29 cellular contexts compared by ENCODE assay signal in the genomic region with DNA sequence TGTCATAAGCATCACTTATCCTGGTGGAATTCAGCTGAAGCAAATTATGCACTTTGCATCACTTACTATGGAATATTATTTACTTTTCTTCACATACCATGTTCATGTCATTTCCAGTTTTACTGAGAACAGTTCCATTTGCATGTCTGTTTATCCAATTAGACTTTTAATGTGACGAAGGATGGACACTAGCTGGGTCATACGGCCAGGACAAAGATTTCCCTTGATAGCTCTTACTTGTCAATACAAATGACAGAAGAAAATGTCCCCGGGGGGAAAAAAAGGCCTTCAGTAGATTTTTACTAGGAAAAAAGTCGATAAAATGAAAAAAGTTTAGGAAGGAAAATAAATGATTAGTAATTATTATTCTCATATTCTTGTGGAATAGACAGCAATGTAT.
"Had no signal": no experiment of that assay in that cellular context is flagged by ENCODE, and none has a peak within 500 bp of the region (broad histone marks: within the 10 kb centered on the region; RNA-seq: fewer than 3 reads in every experiment).

No MANE protein-coding gene starts in this region.

- H3K27me3 ChIP-seq: ascending aorta had no signal

- ATAC-seq: activated CD4-positive, alpha-beta T cell treated with anti-CD3 and anti-CD28 coated beads for 36 hours; activated CD4-positive, CD25-positive, alpha-beta regulatory T cell treated with anti-CD3 and anti-CD28 coated beads, Interleukin-2, amount 50 U/mL, for 24 hours; activated naive CD8-positive, alpha-beta T cell treated with anti-CD3 and anti-CD28 coated beads, Interleukin-2, amount 50 U/mL, for 24 hours; K562; Panc1; WTC11 had no signal

- H3K9me3 Mint-ChIP-seq: activated CD4-positive, alpha-beta memory T cell treated with anti-CD3 and anti-CD28 coated beads for 36 hours had no signal

- H3K4me1 ChIP-seq: ascending aorta, SJCRH30 had no signal

- H3K9me3 ChIP-seq: ascending aorta had no signal

- H3K4me1 Mint-ChIP-seq: activated naive CD4-positive, alpha-beta T cell treated with anti-CD3 and anti-CD28 coated beads, Interleukin-2, amount 10 ng/mL, durations not matched to agents 7 days and 5 days had no signal

- H3K27ac ChIP-seq: ascending aorta, SJCRH30, SK-N-MC had no signal

- H3K4me3 ChIP-seq: ascending aorta, K562, SJCRH30, SK-N-MC had no signal

- H3K36me3 ChIP-seq: ascending aorta, SJCRH30 had no signal

- DNase-seq: activated CD4-positive, alpha-beta memory T cell treated with anti-CD3 and anti-CD28 coated beads for 36 hours; activated CD4-positive, alpha-beta T cell treated with anti-CD3 and anti-CD28 coated beads for 36 hours; activated CD4-positive, alpha-beta T cell treated with anti-CD3 and anti-CD28 coated beads, Interleukin-2, amount 50 U/mL, for 1 hour; activated CD8-positive, alpha-beta memory T cell treated with anti-CD3 and anti-CD28 coated beads, Interleukin-2, amount 50 U/mL, for 4 hours; activated effector memory CD4-positive, alpha-beta T cell treated with Interleukin-2 at 50 U/mL for 16 hours; activated naive CD4-positive, alpha-beta T cell treated with anti-CD3 and anti-CD28 coated beads, Interleukin-2, amount 10 ng/mL, durations not matched to agents 7 days and 5 days; activated naive CD8-positive, alpha-beta T cell treated with anti-CD3 and anti-CD28 coated beads, Interleukin-2, amount 50 U/mL, for 24 hours; activated T-cell treated with anti-CD3 and anti-CD28 coated beads for 4 hours; activated T-cell treated with anti-CD3 and anti-CD28 coated beads, Interleukin-2, amount 50 U/mL, for 48 hours; IMR-90; NCI-H1105; NCI-H1417 treated with DMSO at 0.1 percent for 48 hours; NCI-H187 treated with DMSO at 0.1 percent for 48 hours; NCI-H2081; NCI-H2171 treated with DMSO at 0.1 percent for 48 hours; NCI-H2227 treated with DMSO at 0.1 percent for 48 hours; NCI-H446; NCI-H510A treated with DMSO at 0.1 percent for 48 hours; NCI-H526 treated with DMSO at 0.1 percent for 48 hours; NCI-H774; SHP77; SJCRH30 had no signal

- H3K36me3 Mint-ChIP-seq: activated CD4-positive, alpha-beta memory T cell treated with anti-CD3 and anti-CD28 coated beads for 36 hours; activated naive CD4-positive, alpha-beta T cell treated with anti-CD3 and anti-CD28 coated beads, Interleukin-2, amount 10 ng/mL, durations not matched to agents 7 days and 5 days; activated naive CD8-positive, alpha-beta T cell had no signal

- H3K27ac Mint-ChIP-seq: activated CD4-positive, alpha-beta memory T cell treated with anti-CD3 and anti-CD28 coated beads for 36 hours; activated CD4-positive, alpha-beta T cell treated with anti-CD3 and anti-CD28 coated beads for 36 hours; activated naive CD4-positive, alpha-beta T cell treated with anti-CD3 and anti-CD28 coated beads, Interleukin-2, amount 10 ng/mL, durations not matched to agents 7 days and 5 days; activated naive CD8-positive, alpha-beta T cell; activated naive CD8-positive, alpha-beta T cell treated with anti-CD3 and anti-CD28 coated beads, Interleukin-2, amount 50 U/mL, for 24 hours; WTC11 had no signal

- H3K4me3 Mint-ChIP-seq: activated CD4-positive, alpha-beta memory T cell treated with anti-CD3 and anti-CD28 coated beads for 36 hours; activated CD4-positive, alpha-beta T cell treated with anti-CD3 and anti-CD28 coated beads for 36 hours; activated naive CD4-positive, alpha-beta T cell treated with anti-CD3 and anti-CD28 coated beads, Interleukin-2, amount 10 ng/mL, durations not matched to agents 7 days and 5 days; activated naive CD8-positive, alpha-beta T cell; activated naive CD8-positive, alpha-beta T cell treated with anti-CD3 and anti-CD28 coated beads, Interleukin-2, amount 50 U/mL, for 24 hours; WTC11 had no signal
